Comparison of ENCODE assay signal across 15 cellular contexts in genomic region chr10:128116851-128117615, GRCh38. TPM values are rescaled to one million over a fixed set of nuclear protein-coding genes. Genes with fewer than 3 reads are reported as not detected.
DNase-seq lines count a peak whose midpoint lies in the region; ATAC-seq and TF ChIP-seq lines count a peak whose summit lies in the region.
"Had no signal": no experiment of that assay in that cellular context is flagged by ENCODE, and none has a peak within 500 bp of the region (broad histone marks: within the 10 kb centered on the region; RNA-seq: fewer than 3 reads in every experiment).

No MANE protein-coding gene starts in this region.

- H3K36me3 ChIP-seq in RWPE2 (ENCODE audit: low read depth), result peaks cover 96% of the 10 kb centered on the region
- peaks cover 92% of the 10 kb centered on the region for H3K36me3 ChIP-seq in HAP-1 (replicated peaks)
- H3K36me3 ChIP-seq: adrenal gland, thoracic aorta had no signal

- intact Hi-C loops in activated T-helper 2 cell treated with anti-CD3 and anti-CD28 coated beads, Interferon-gamma antibody, Interleukin-2, Interleukin-4, amounts not matched to agents 10 μg/mL and 5 μg/mL and 100 μg/mL, durations not matched to agents 14 hours and 24 hours and 36 hours (cut with micrococcal nuclease), result no loop called here

- no peaks in the 10 kb centered on the region for H3K9me3 Mint-ChIP-seq in activated T-helper 2 cell treated with anti-CD3 and anti-CD28 coated beads, Interferon-gamma antibody, Interleukin-2, Interleukin-4, amounts not matched to agents 10 μg/mL and 5 μg/mL and 100 μg/mL, durations not matched to agents 14 hours and 24 hours and 36 hours
- no peaks in the 10 kb centered on the region for H3K9me3 Mint-ChIP-seq in effector memory CD8-positive, alpha-beta T cell
- H3K9me3 Mint-ChIP-seq: activated T-cell treated with anti-CD3 and anti-CD28 coated beads, Interleukin-2, amount 50 U/mL, for 4 hours had no signal

- in situ Hi-C loops in HAP-1 (cut with MboI; ENCODE audit: low sequenced_read_pairs), result no loop called here

- peaks cover 29% of the 10 kb centered on the region for H3K4me1 Mint-ChIP-seq in activated T-helper 2 cell treated with anti-CD3 and anti-CD28 coated beads, Interferon-gamma antibody, Interleukin-2, Interleukin-4, amounts not matched to agents 10 μg/mL and 5 μg/mL and 100 μg/mL, durations not matched to agents 14 hours and 24 hours and 36 hours (ENCODE audit: low read depth)
- peaks cover 3 to 7% of the 10 kb centered on the region in 2 donors for H3K4me1 Mint-ChIP-seq in effector memory CD8-positive, alpha-beta T cell (ENCODE audit: low read depth in 2 of 2)

- DNase-seq in AG09309 (ENCODE audit: low read depth), result no peak
- DNase-seq in RWPE2 (ENCODE audit: low spot score), result no peak
- DNase-seq in fibroblast of pulmonary artery (ENCODE audit: low read depth), result no peak
- no peak for DNase-seq in activated T-helper 2 cell treated with anti-CD3 and anti-CD28 coated beads, Interferon-gamma antibody, Interleukin-2, Interleukin-4, amounts not matched to agents 10 μg/mL and 5 μg/mL and 100 μg/mL, durations not matched to agents 14 hours and 24 hours and 36 hours (ENCODE audit: low spot score)
- DNase-seq in ureter (ENCODE audit: low spot score), result no peak
- DNase-seq in HAP-1 (ENCODE audit: low spot score in 2 of 2), result no peak
- no peak for DNase-seq in effector memory CD8-positive, alpha-beta T cell
- DNase-seq: activated CD4-positive, alpha-beta T cell treated with anti-CD3 and anti-CD28 coated beads for 4 hours; activated T-cell treated with anti-CD3 and anti-CD28 coated beads, Interleukin-2, amount 50 U/mL, for 4 hours; adrenal gland; dorsolateral prefrontal cortex; NCI-H2081; stimulated activated CD4-positive, alpha-beta T cell treated with anti-CD3 and anti-CD28 coated beads, Interleukin-15, amount 100 ng/mL, for 24 hours had no signal

- peaks cover 85% of the 10 kb centered on the region for H3K36me3 Mint-ChIP-seq in activated T-helper 2 cell treated with anti-CD3 and anti-CD28 coated beads, Interferon-gamma antibody, Interleukin-2, Interleukin-4, amounts not matched to agents 10 μg/mL and 5 μg/mL and 100 μg/mL, durations not matched to agents 14 hours and 24 hours and 36 hours (ENCODE audit: low read depth)
- H3K36me3 Mint-ChIP-seq in effector memory CD8-positive, alpha-beta T cell (ENCODE audit: insufficient read depth), result no peaks in the 10 kb centered on the region

- TF ChIP-seq CTCF in AG09309 (IDR thresholded peaks at IDR 0.05; ENCODE audit: control insufficient read depth, insufficient read depth, low read depth, low read length, missing control alignments), result peak; percentile 10
- TF ChIP-seq CTCF in GM12874 (IDR thresholded peaks at IDR 0.05; ENCODE audit: insufficient read depth, low read depth, low read length), result 0 out of 2 replicates have a peak, but pooled peaks have one; percentile 13
- peak; percentile 46 for TF ChIP-seq CTCF in RWPE2 (IDR thresholded peaks at IDR 0.05; ENCODE audit: poor library complexity, severe bottlenecking)
- peak; percentile 3 for TF ChIP-seq CTCF in fibroblast of pulmonary artery (IDR thresholded peaks at IDR 0.05; ENCODE audit: low read length, missing control alignments)

- no peak overlapping the region for H3K4me3 Mint-ChIP-seq in activated T-helper 2 cell treated with anti-CD3 and anti-CD28 coated beads, Interferon-gamma antibody, Interleukin-2, Interleukin-4, amounts not matched to agents 10 μg/mL and 5 μg/mL and 100 μg/mL, durations not matched to agents 14 hours and 24 hours and 36 hours (ENCODE audit: low read depth)
- H3K4me3 Mint-ChIP-seq in effector memory CD8-positive, alpha-beta T cell, result no peak overlapping the region
- H3K4me3 Mint-ChIP-seq: activated T-cell treated with anti-CD3 and anti-CD28 coated beads, Interleukin-2, amount 50 U/mL, for 4 hours had no signal

- peak; percentile 51 for ATAC-seq in RWPE2 (ENCODE audit: low read depth)
- ATAC-seq in effector memory CD8-positive, alpha-beta T cell (replicated peaks), result no peak
- ATAC-seq: activated T-cell treated with anti-CD3 and anti-CD28 coated beads, Interleukin-2, amount 50 U/mL, for 4 hours had no signal

- H3K27ac Mint-ChIP-seq in activated T-helper 2 cell treated with anti-CD3 and anti-CD28 coated beads, Interferon-gamma antibody, Interleukin-2, Interleukin-4, amounts not matched to agents 10 μg/mL and 5 μg/mL and 100 μg/mL, durations not matched to agents 14 hours and 24 hours and 36 hours, result no peak overlapping the region
- no peak overlapping the region for H3K27ac Mint-ChIP-seq in effector memory CD8-positive, alpha-beta T cell

- no peaks in the 10 kb centered on the region for H3K27me3 Mint-ChIP-seq in activated T-helper 2 cell treated with anti-CD3 and anti-CD28 coated beads, Interferon-gamma antibody, Interleukin-2, Interleukin-4, amounts not matched to agents 10 μg/mL and 5 μg/mL and 100 μg/mL, durations not matched to agents 14 hours and 24 hours and 36 hours (ENCODE audit: low read depth)
- H3K27me3 Mint-ChIP-seq in effector memory CD8-positive, alpha-beta T cell, result no peaks in the 10 kb centered on the region

- H3K4me1 ChIP-seq in RWPE2 (ENCODE audit: insufficient read depth, poor library complexity, severe bottlenecking) (peaks cover 11% of the 10 kb centered on the region), HAP-1 (no peaks in the 10 kb centered on the region; the same call in 1 of the 2 replicates)
- H3K4me1 ChIP-seq: adrenal gland had no signal

- H3K4me3 ChIP-seq in AG09309 (ENCODE audit: control insufficient read depth, low read depth, low read length), result no peak overlapping the region
- H3K4me3 ChIP-seq in RWPE2 (ENCODE audit: severe bottlenecking), result no peak overlapping the region
- no peak overlapping the region for H3K4me3 ChIP-seq in fibroblast of pulmonary artery (replicated peaks; ENCODE audit: low read depth, low read length)
- no peak overlapping the region for H3K4me3 ChIP-seq in HAP-1
- H3K4me3 ChIP-seq: adrenal gland, dorsolateral prefrontal cortex, thoracic aorta had no signal

- H3K9me3 ChIP-seq in RWPE2 (ENCODE audit: severe bottlenecking) (no peaks in the 10 kb centered on the region), HAP-1 (no peaks in the 10 kb centered on the region)
- H3K9me3 ChIP-seq: adrenal gland, thoracic aorta had no signal

- peak overlapping the region; percentile 21 for H3K27ac ChIP-seq in RWPE2 (ENCODE audit: poor library complexity, severe bottlenecking)
- H3K27ac ChIP-seq: adrenal gland, dorsolateral prefrontal cortex, thoracic aorta had no signal

- H3K27me3 ChIP-seq in RWPE2 (ENCODE audit: insufficient read depth, poor library complexity, severe bottlenecking) (no peaks in the 10 kb centered on the region), HAP-1 (ENCODE audit: low read depth) (no peaks in the 10 kb centered on the region)

RNA-seq across cellular contexts. Expression of gene MKI67, which starts 9.2 kb away (rescaled TPM):
- total RNA-seq in activated T-helper 2 cell treated with anti-CD3 and anti-CD28 coated beads, Interferon-gamma antibody, Interleukin-2, Interleukin-4, amounts not matched to agents 10 μg/mL and 5 μg/mL and 100 μg/mL, durations not matched to agents 14 hours and 24 hours and 36 hours, result 163 and 165 TPM in 2 replicates
- total RNA-seq in ureter, result 2.6 TPM

Comparison
In these comparisons a context has a peak if more than half of its experiments do, and no peak if none do; other contexts are left out.
1. RNA of gene MKI67, which starts 9.2 kb away (total RNA-seq): 163 to 165 TPM in activated T-helper 2 cell treated with anti-CD3 and anti-CD28 coated beads, Interferon-gamma antibody, Interleukin-2, Interleukin-4, amounts not matched to agents 10 μg/mL and 5 μg/mL and 100 μg/mL, durations not matched to agents 14 hours and 24 hours and 36 hours; 2.6 TPM in ureter (single experiment); every median in the first group is over 10 times any median in the second.
2. Peak in every context shown above with its lines, with median percentiles within 50 percentile points of each other: CTCF ChIP-seq.